ENCODE assay signal across 20 cellular contexts in the genomic region with DNA sequence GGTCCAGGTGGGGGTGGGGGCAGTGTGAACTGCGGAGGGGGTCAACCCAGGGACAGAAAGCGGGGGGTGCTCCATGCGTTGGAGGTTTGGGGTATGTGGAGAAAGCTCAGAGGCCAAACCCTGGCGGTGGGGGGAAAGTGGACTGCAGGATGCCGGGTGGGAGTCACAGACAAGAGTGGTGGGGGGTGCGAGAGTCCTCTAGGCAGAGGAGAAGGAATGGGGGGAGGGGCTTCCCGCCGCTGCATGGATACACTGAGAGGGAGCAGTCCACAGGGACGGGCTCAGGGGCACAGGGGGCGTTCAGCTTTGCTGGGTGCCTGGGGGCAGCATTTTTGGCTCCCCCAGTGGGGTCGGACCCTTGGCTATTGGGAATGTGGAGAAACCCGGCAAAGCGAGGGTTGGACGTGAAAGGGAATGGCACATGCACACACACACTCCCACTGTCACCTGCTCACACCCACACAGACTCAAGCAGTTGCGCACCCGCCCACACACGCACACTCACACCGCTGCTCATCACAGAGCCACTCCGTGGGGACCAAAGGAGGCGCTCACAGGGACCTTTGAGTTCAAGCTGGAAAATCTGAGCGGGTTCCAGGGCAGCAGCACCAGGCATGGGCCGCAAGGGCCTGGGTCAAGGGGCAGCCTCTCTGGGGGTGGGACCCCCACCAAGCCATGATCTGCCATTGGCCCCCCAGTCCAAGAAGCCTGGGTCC. TPM values are rescaled to one million over a fixed set of nuclear protein-coding genes. Genes with fewer than 3 reads are reported as not detected.
"Had no signal": no experiment of that assay in that cellular context is flagged by ENCODE, and none has a peak within 500 bp of the region (broad histone marks: within the 10 kb centered on the region; RNA-seq: fewer than 3 reads in every experiment).

No MANE protein-coding gene starts in this region.

- H3K9me3 ChIP-seq: body of pancreas, colonic mucosa, lower lobe of right lung, pancreas, thyroid gland, vagina had no signal

- H3K36me3 ChIP-seq: colonic mucosa, lower lobe of right lung, pancreas, thyroid gland, vagina had no signal

- H3K27ac ChIP-seq: body of pancreas, colonic mucosa, foreskin keratinocyte, lower lobe of right lung, pancreas, thyroid gland, vagina had no signal

- DNase-seq: activated B cell treated with CpG ODN at 0.5 μM for 24 hours; activated CD4-positive, alpha-beta T cell treated with anti-CD3 and anti-CD28 coated beads for 48 hours; activated CD8-positive, alpha-beta T cell treated with anti-CD3 and anti-CD28 coated beads for 36 hours; activated gamma-delta T cell; activated T-cell treated with anti-CD3 and anti-CD28 coated beads, Interleukin-2, amount 50 U/mL, for 4 hours; amygdala; body of pancreas; caudate nucleus; colonic mucosa; effector CD4-positive, alpha-beta T cell; foreskin keratinocyte; lower lobe of right lung; midbrain; stimulated activated CD4-positive, alpha-beta T cell treated with anti-CD3 and anti-CD28 coated beads, Interleukin-2, amount 100 ng/mL, for 48 hours; T-helper 17 cell; thyroid gland had no signal

- ATAC-seq: activated CD8-positive, alpha-beta T cell treated with anti-CD3 and anti-CD28 coated beads for 36 hours; activated T-cell treated with anti-CD3 and anti-CD28 coated beads, Interleukin-2, amount 50 U/mL, for 4 hours; body of pancreas; foreskin keratinocyte; lower lobe of right lung; pancreas; stimulated activated memory B cell treated with anti-CD40 and anti-IgM and Interleukin-4, amounts not matched to agents 10 μg/mL and 1 μg/mL and 100 μg/mL, for 72 hours; T-helper 17 cell had no signal

- H3K4me3 ChIP-seq: body of pancreas, colonic mucosa, lower lobe of right lung, pancreas, thyroid gland, vagina had no signal

RNA-seq across cellular contexts. Expression of a gene that starts 7.7 kb away (rescaled TPM):
- total RNA-seq: activated B cell treated with CpG ODN at 0.5 μM for 24 hours; activated CD8-positive, alpha-beta T cell treated with anti-CD3 and anti-CD28 coated beads for 36 hours; activated T-cell treated with anti-CD3 and anti-CD28 coated beads, Interleukin-2, amount 50 U/mL, for 4 hours; body of pancreas; colonic mucosa; lower lobe of right lung; myocyte; pancreas; T-helper 17 cell; thyroid gland; vagina had no signal
- polyA plus RNA-seq: pancreas had no signal
